Comparison of ENCODE assay signal across 8 cellular contexts in genomic region chr10:16816830-16817124, GRCh38.
DNase-seq lines count a peak whose midpoint lies in the region; ATAC-seq lines count a peak whose summit lies in the region.

No MANE protein-coding gene starts in this region.

- peak overlapping the region; percentile 98 for H3K27ac Mint-ChIP-seq in activated naive CD8-positive, alpha-beta T cell treated with anti-CD3 and anti-CD28 coated beads, Interleukin-2, amount 50 U/mL, for 24 hours

- DNase-seq in DMS53 treated with DMSO at 0.1 percent for 48 hours (lab: John Stamatoyannopoulos, UW; ENCODE audit: unreplicated experiment) (peak; percentile 23), DMS53 (lab: John Stamatoyannopoulos, UW) (no peak), iris pigment epithelial cell (ENCODE audit: low read depth) (peak; percentile 45), NCI-H2081 treated with DMSO at 0.1 percent for 48 hours (lab: John Stamatoyannopoulos, UW) (no peak), kidney tubule cell (ENCODE audit: low spot score) (no peak)
- no peak for DNase-seq in activated naive CD8-positive, alpha-beta T cell treated with anti-CD3 and anti-CD28 coated beads, Interleukin-2, amount 50 U/mL, for 24 hours

- H3K27ac ChIP-seq in stomach smooth muscle (ENCODE audit: low read length), result peak overlapping the region; percentile 92

- H3K4me3 ChIP-seq in stomach smooth muscle (ENCODE audit: low read length in 2 of 2), result peak overlapping the region; percentile 92 to 97

- H3K36me3 ChIP-seq in stomach smooth muscle (ENCODE audit: control insufficient read depth in 2 of 2, insufficient read depth in 2 of 2, low read length in 2 of 2), result no peaks in the 10 kb centered on the region

- peaks cover 0 to 3% of the 10 kb centered on the region in 2 donors for H3K9me3 ChIP-seq in stomach smooth muscle (ENCODE audit: control insufficient read depth in 2 of 2, low read length in 2 of 2)

- ATAC-seq in activated naive CD8-positive, alpha-beta T cell treated with anti-CD3 and anti-CD28 coated beads, Interleukin-2, amount 50 U/mL, for 24 hours, result no peak
- no peak for ATAC-seq in GM19351 (IDR thresholded peaks at IDR 0.05; ENCODE audit: unreplicated experiment)

- H3K4me3 Mint-ChIP-seq in activated naive CD8-positive, alpha-beta T cell treated with anti-CD3 and anti-CD28 coated beads, Interleukin-2, amount 50 U/mL, for 24 hours, result peak overlapping the region; percentile 92

- H3K36me3 Mint-ChIP-seq in activated naive CD8-positive, alpha-beta T cell treated with anti-CD3 and anti-CD28 coated beads, Interleukin-2, amount 50 U/mL, for 24 hours (ENCODE audit: low read depth), result peaks cover 13% of the 10 kb centered on the region

- H3K9ac ChIP-seq in stomach smooth muscle (ENCODE audit: low read length in 2 of 2), result peak overlapping the region; percentile 80 to 84

- peaks cover 36% of the 10 kb centered on the region for H3K4me1 Mint-ChIP-seq in activated naive CD8-positive, alpha-beta T cell treated with anti-CD3 and anti-CD28 coated beads, Interleukin-2, amount 50 U/mL, for 24 hours

- H3K9me3 Mint-ChIP-seq in activated naive CD8-positive, alpha-beta T cell treated with anti-CD3 and anti-CD28 coated beads, Interleukin-2, amount 50 U/mL, for 24 hours, result peaks cover 7% of the 10 kb centered on the region

- H3K4me1 ChIP-seq in stomach smooth muscle (ENCODE audit: control insufficient read depth, insufficient read depth, low read length), result peaks cover 24% of the 10 kb centered on the region

- no peaks in the 10 kb centered on the region for H3K27me3 ChIP-seq in stomach smooth muscle (ENCODE audit: control insufficient read depth in 1 of 2, insufficient read depth in 2 of 2, low read length in 2 of 2)

- H3K27me3 Mint-ChIP-seq in activated naive CD8-positive, alpha-beta T cell treated with anti-CD3 and anti-CD28 coated beads, Interleukin-2, amount 50 U/mL, for 24 hours, result peaks cover 4% of the 10 kb centered on the region

Comparison
In these comparisons a context has a peak if more than half of its experiments do, and no peak if none do; other contexts are left out.
1. DNase-seq: peak in DMS53 treated with DMSO at 0.1 percent for 48 hours (single experiment) and iris pigment epithelial cell (single experiment); none in DMS53 (single experiment), activated naive CD8-positive, alpha-beta T cell treated with anti-CD3 and anti-CD28 coated beads, Interleukin-2, amount 50 U/mL, for 24 hours (single experiment), NCI-H2081 treated with DMSO at 0.1 percent for 48 hours (single experiment) and kidney tubule cell (single experiment).